Comparison of ENCODE assay signal across 15 cellular contexts in genomic region chr12:128801879-128802391, GRCh38. TPM values are rescaled to one million over a fixed set of nuclear protein-coding genes. Genes with fewer than 3 reads are reported as not detected.
DNase-seq lines count a peak whose midpoint lies in the region; ATAC-seq and TF ChIP-seq lines count a peak whose summit lies in the region.
"Had no signal": no experiment of that assay in that cellular context is flagged by ENCODE, and none has a peak within 500 bp of the region (broad histone marks: within the 10 kb centered on the region; RNA-seq: fewer than 3 reads in every experiment).

No MANE protein-coding gene starts in this region.

- WGBS in esophagus squamous epithelium, 2 donors, result 57 to 83% methylated on average over 5 to 6 of the region's 8 CpGs

- peaks cover 19 to 96% (median 37%) of the 10 kb centered on the region in 3 donors for H3K36me3 ChIP-seq in esophagus squamous epithelium

- intact Hi-C loops in esophagus squamous epithelium (cut with DNase I), result no loop called here

- TF ChIP-seq CTCF in foreskin fibroblast (IDR thresholded peaks at IDR 0.05; ENCODE audit: low read depth, low read length) (no peak), retinal pigment epithelial cell (conservative IDR thresholded peaks at IDR 0.05; ENCODE audit: low read depth, low read length) (no peak), esophagus squamous epithelium (IDR thresholded peaks at IDR 0.05) (no peak)

- TF ChIP-seq POLR2A in esophagus squamous epithelium (IDR thresholded peaks at IDR 0.05), result no peak

- DNase-seq in foreskin fibroblast, result peak; percentile 30 to 59
- peak; percentile 43 for DNase-seq in retinal pigment epithelial cell (ENCODE audit: low read depth)
- DNase-seq in C1 segment of cervical spinal cord (lab: John Stamatoyannopoulos, UW), result no peak
- DNase-seq in esophagus squamous epithelium (lab: John Stamatoyannopoulos, UW), result no peak
- DNase-seq: activated CD4-positive, alpha-beta T cell treated with anti-CD3 and anti-CD28 coated beads, Interleukin-2, amount 50 U/mL, for 4 hours; adrenal gland; DMS53; NCI-H446; stimulated activated CD8-positive, alpha-beta memory T cell treated with anti-CD3 and anti-CD28 coated beads, Interleukin-4, amount 100 ng/mL, for 48 hours had no signal

- peaks cover 0 to 5% (median 0%) of the 10 kb centered on the region in 3 donors for H3K4me1 ChIP-seq in esophagus squamous epithelium
- H3K4me1 ChIP-seq: adrenal gland had no signal

- peaks cover 0 to 3% (median 0%) of the 10 kb centered on the region in 3 donors for H3K9me3 ChIP-seq in esophagus squamous epithelium
- H3K9me3 ChIP-seq: adrenal gland had no signal

- ATAC-seq in GM18861 (IDR thresholded peaks at IDR 0.05; ENCODE audit: unreplicated experiment) (peak; percentile 28), SK-N-SH treated with all-trans-retinoic acid at 6 μM for 48 hours (peak; percentile 77), GM18519 (IDR thresholded peaks at IDR 0.05; ENCODE audit: low FRiP score, unreplicated experiment) (no peak), GM21390 (IDR thresholded peaks at IDR 0.05; ENCODE audit: unreplicated experiment) (no peak)
- ATAC-seq: sciatic nerve had no signal

- H3K27me3 ChIP-seq in esophagus squamous epithelium, result no peaks in the 10 kb centered on the region
- H3K27me3 ChIP-seq: adrenal gland had no signal

- H3K4me3 ChIP-seq in foreskin fibroblast (ENCODE audit: low read depth in 1 of 2, low read length in 2 of 2) (no peak overlapping the region), retinal pigment epithelial cell (ENCODE audit: low read length) (no peak overlapping the region), esophagus squamous epithelium (no peak overlapping the region)
- H3K4me3 ChIP-seq: adrenal gland had no signal

- no peak overlapping the region for H3K27ac ChIP-seq in esophagus squamous epithelium

TF ChIP-seq in SK-N-SH treated with all-trans-retinoic acid at 6 μM for 48 hours, 23 proteins besides CTCF, POLR2A, EP300 and RAD21:
- TF ChIP-seq ZFP3 (CRISPR knock-in tag; IDR thresholded peaks at IDR 0.05), result no peak
- no peak for TF ChIP-seq GLIS3 (CRISPR knock-in tag; IDR thresholded peaks at IDR 0.05)
- no peak for TF ChIP-seq OSR1 (CRISPR knock-in tag; IDR thresholded peaks at IDR 0.05)

RNA-seq across cellular contexts. Expression of gene SLC15A4, which starts 21.8 kb away (rescaled TPM):
- 10 to 100 TPM; 13.5 to 38.1 (median 26.8) TPM for total RNA-seq in esophagus squamous epithelium

RNA-seq across cellular contexts. Expression of gene GLT1D1, which starts 51.3 kb away (rescaled TPM):
- total RNA-seq in esophagus squamous epithelium, result under 1 TPM in 3 of 4 donors, not detected in 1; 0.19 to 0.75 (median 0.62) TPM
- total RNA-seq: lung microvascular endothelial cell had no signal

Comparison
In these comparisons a context has a peak if more than half of its experiments do, and no peak if none do; other contexts are left out.
1. ATAC-seq: peak in GM18861 (single experiment) and SK-N-SH treated with all-trans-retinoic acid at 6 μM for 48 hours (single experiment); none in GM18519 (single experiment) and GM21390 (single experiment).
2. DNase-seq: peak in foreskin fibroblast (2 of 2) and retinal pigment epithelial cell (single experiment); none in C1 segment of cervical spinal cord (0 of 14) and esophagus squamous epithelium (single experiment).